Comparison of ENCODE assay signal across 1 cellular context in genomic region chr17:82319619-82320062, GRCh38.
TF ChIP-seq lines count a peak whose summit lies in the region.

No MANE protein-coding gene starts in this region.

TF ChIP-seq in HepG2, 621 proteins besides CTCF, POLR2A, EP300 and RAD21 (continued from another document and continues in another):
- no peak for TF ChIP-seq ZNF770 (CRISPR knock-in tag; IDR thresholded peaks at IDR 0.05)
- TF ChIP-seq SRF (IDR thresholded peaks at IDR 0.05; ENCODE audit: low read depth, low read length), result no peak
- peak; percentile 82; the same call in 1 of the 2 replicates for TF ChIP-seq CHCHD3 (CRISPR knock-in tag; IDR thresholded peaks at IDR 0.05)
- no peak for TF ChIP-seq ZNF251 (CRISPR knock-in tag; IDR thresholded peaks at IDR 0.05)
- TF ChIP-seq ZC3H13 (CRISPR knock-in tag; IDR thresholded peaks at IDR 0.05), result peak; percentile 65; the same call in 1 of the 2 replicates
- no peak for TF ChIP-seq ARNT (IDR thresholded peaks at IDR 0.05)
- no peak for TF ChIP-seq ZNF768 (CRISPR knock-in tag; IDR thresholded peaks at IDR 0.05)
- TF ChIP-seq ZHX1 (CRISPR knock-in tag; IDR thresholded peaks at IDR 0.05; ENCODE audit: low read depth), result peak; percentile 30; the same call in 1 of the 2 replicates
- no peak for TF ChIP-seq U2AF2 (IDR thresholded peaks at IDR 0.05; ENCODE audit: low read depth, low read length)
- TF ChIP-seq ISX (CRISPR knock-in tag; conservative IDR thresholded peaks at IDR 0.05), result no peak
- peak; percentile 11; the same call in 1 of the 2 replicates for TF ChIP-seq NR0B2 (CRISPR knock-in tag; IDR thresholded peaks at IDR 0.05)
- TF ChIP-seq MYNN (CRISPR knock-in tag; IDR thresholded peaks at IDR 0.05; ENCODE audit: low read depth), result no peak
- TF ChIP-seq ZBTB1 (CRISPR knock-in tag; IDR thresholded peaks at IDR 0.05; ENCODE audit: borderline replicate concordance), result no peak
- no peak for TF ChIP-seq NR2F1 (CRISPR knock-in tag; IDR thresholded peaks at IDR 0.05)
- no peak for TF ChIP-seq MED13 (CRISPR knock-in tag; IDR thresholded peaks at IDR 0.05)
- TF ChIP-seq ZNF460 (CRISPR knock-in tag; IDR thresholded peaks at IDR 0.05; ENCODE audit: borderline replicate concordance), result no peak
- no peak for TF ChIP-seq FOXA1 (IDR thresholded peaks at IDR 0.05)
- 0 out of 2 replicates have a peak, but pooled peaks have one; percentile 3 for TF ChIP-seq FOXA1 (CRISPR knock-in tag; IDR thresholded peaks at IDR 0.05)
- TF ChIP-seq AGO1 (IDR thresholded peaks at IDR 0.05; ENCODE audit: low read depth, low read length, poor library complexity, severe bottlenecking), result peak; percentile 65
- TF ChIP-seq IKZF4 (CRISPR knock-in tag; IDR thresholded peaks at IDR 0.05; ENCODE audit: borderline replicate concordance, low read depth, not compliant biosample characterization), result peak; percentile 2
- TF ChIP-seq GABPB1 (CRISPR knock-in tag; IDR thresholded peaks at IDR 0.05), result no peak; the same call in 1 of the 2 replicates
- TF ChIP-seq MTF1 (CRISPR knock-in tag; IDR thresholded peaks at IDR 0.05), result no peak
- TF ChIP-seq KMT2B (CRISPR knock-in tag; IDR thresholded peaks at IDR 0.05), result no peak
- TF ChIP-seq TFDP1 (CRISPR knock-in tag; IDR thresholded peaks at IDR 0.05; ENCODE audit: borderline replicate concordance), result no peak
- TF ChIP-seq KDM4B (CRISPR knock-in tag; IDR thresholded peaks at IDR 0.05), result no peak
- TF ChIP-seq PAF1 (CRISPR knock-in tag; IDR thresholded peaks at IDR 0.05), result no peak
- no peak for TF ChIP-seq ZNF564 (CRISPR knock-in tag; IDR thresholded peaks at IDR 0.05)
- TF ChIP-seq ETV6 (CRISPR knock-in tag; conservative IDR thresholded peaks at IDR 0.05), result no peak
- no peak; the same call in 1 of the 2 replicates for TF ChIP-seq KDM2A (CRISPR knock-in tag; IDR thresholded peaks at IDR 0.05; ENCODE audit: borderline replicate concordance, low read depth)
- no peak for TF ChIP-seq ZMAT3 (CRISPR knock-in tag; conservative IDR thresholded peaks at IDR 0.05)
- no peak for TF ChIP-seq CREB3 (CRISPR knock-in tag; IDR thresholded peaks at IDR 0.05)
- TF ChIP-seq, protein P1, sequence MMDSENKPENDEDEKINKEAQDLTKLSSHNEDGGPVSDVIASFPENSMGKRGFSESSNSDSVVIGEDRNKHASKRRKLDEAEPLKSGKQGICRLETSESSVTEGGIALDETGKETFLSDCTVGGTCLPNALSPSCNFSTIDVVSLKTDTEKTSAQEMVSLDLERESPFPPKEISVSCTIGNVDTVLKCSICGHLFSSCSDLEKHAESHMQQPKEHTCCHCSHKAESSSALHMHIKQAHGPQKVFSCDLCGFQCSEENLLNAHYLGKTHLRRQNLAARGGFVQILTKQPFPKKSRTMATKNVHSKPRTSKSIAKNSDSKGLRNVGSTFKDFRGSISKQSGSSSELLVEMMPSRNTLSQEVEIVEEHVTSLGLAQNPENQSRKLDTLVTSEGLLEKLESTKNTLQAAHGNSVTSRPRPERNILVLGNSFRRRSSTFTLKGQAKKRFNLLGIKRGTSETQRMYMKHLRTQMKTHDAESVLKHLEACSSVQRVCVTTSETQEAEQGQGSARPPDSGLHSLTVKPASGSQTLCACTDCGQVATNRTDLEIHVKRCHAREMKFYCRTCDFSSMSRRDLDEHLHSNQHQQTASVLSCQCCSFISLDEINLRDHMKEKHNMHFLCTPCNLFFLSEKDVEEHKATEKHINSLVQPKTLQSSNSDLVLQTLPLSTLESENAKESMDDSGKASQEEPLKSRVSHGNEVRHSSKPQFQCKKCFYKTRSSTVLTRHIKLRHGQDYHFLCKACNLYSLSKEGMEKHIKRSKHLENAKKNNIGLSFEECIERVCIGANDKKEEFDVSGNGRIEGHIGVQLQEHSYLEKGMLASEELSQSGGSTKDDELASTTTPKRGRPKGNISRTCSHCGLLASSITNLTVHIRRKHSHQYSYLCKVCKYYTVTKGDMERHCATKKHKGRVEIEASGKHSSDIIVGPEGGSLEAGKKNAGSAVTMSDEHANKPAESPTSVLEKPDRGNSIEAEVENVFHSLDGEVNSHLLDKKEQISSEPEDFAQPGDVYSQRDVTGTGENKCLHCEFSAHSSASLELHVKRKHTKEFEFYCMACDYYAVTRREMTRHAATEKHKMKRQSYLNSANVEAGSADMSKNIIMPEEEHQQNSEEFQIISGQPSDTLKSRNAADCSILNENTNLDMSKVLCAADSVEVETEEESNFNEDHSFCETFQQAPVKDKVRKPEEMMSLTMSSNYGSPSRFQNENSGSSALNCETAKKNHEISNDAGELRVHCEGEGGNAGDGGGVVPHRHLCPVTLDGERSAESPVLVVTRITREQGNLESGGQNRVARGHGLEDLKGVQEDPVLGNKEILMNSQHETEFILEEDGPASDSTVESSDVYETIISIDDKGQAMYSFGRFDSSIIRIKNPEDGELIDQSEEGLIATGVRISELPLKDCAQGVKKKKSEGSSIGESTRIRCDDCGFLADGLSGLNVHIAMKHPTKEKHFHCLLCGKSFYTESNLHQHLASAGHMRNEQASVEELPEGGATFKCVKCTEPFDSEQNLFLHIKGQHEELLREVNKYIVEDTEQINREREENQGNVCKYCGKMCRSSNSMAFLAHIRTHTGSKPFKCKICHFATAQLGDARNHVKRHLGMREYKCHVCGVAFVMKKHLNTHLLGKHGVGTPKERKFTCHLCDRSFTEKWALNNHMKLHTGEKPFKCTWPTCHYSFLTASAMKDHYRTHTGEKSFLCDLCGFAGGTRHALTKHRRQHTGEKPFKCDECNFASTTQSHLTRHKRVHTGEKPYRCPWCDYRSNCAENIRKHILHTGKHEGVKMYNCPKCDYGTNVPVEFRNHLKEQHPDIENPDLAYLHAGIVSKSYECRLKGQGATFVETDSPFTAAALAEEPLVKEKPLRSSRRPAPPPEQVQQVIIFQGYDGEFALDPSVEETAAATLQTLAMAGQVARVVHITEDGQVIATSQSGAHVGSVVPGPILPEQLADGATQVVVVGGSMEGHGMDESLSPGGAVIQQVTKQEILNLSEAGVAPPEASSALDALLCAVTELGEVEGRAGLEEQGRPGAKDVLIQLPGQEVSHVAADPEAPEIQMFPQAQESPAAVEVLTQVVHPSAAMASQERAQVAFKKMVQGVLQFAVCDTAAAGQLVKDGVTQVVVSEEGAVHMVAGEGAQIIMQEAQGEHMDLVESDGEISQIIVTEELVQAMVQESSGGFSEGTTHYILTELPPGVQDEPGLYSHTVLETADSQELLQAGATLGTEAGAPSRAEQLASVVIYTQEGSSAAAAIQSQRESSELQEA (CRISPR knock-in tag; IDR thresholded peaks at IDR 0.05; ENCODE audit: not compliant biosample characterization), result no peak
- no peak for TF ChIP-seq HOXA9 (CRISPR knock-in tag; IDR thresholded peaks at IDR 0.05; ENCODE audit: borderline replicate concordance)
- TF ChIP-seq, protein P2, sequence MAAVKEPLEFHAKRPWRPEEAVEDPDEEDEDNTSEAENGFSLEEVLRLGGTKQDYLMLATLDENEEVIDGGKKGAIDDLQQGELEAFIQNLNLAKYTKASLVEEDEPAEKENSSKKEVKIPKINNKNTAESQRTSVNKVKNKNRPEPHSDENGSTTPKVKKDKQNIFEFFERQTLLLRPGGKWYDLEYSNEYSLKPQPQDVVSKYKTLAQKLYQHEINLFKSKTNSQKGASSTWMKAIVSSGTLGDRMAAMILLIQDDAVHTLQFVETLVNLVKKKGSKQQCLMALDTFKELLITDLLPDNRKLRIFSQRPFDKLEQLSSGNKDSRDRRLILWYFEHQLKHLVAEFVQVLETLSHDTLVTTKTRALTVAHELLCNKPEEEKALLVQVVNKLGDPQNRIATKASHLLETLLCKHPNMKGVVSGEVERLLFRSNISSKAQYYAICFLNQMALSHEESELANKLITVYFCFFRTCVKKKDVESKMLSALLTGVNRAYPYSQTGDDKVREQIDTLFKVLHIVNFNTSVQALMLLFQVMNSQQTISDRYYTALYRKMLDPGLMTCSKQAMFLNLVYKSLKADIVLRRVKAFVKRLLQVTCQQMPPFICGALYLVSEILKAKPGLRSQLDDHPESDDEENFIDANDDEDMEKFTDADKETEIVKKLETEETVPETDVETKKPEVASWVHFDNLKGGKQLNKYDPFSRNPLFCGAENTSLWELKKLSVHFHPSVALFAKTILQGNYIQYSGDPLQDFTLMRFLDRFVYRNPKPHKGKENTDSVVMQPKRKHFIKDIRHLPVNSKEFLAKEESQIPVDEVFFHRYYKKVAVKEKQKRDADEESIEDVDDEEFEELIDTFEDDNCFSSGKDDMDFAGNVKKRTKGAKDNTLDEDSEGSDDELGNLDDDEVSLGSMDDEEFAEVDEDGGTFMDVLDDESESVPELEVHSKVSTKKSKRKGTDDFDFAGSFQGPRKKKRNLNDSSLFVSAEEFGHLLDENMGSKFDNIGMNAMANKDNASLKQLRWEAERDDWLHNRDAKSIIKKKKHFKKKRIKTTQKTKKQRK (IDR thresholded peaks at IDR 0.05; ENCODE audit: low read length), result no peak
- no peak for TF ChIP-seq ZNF510 (CRISPR knock-in tag; IDR thresholded peaks at IDR 0.05; ENCODE audit: low read depth)
- TF ChIP-seq, protein P3, sequence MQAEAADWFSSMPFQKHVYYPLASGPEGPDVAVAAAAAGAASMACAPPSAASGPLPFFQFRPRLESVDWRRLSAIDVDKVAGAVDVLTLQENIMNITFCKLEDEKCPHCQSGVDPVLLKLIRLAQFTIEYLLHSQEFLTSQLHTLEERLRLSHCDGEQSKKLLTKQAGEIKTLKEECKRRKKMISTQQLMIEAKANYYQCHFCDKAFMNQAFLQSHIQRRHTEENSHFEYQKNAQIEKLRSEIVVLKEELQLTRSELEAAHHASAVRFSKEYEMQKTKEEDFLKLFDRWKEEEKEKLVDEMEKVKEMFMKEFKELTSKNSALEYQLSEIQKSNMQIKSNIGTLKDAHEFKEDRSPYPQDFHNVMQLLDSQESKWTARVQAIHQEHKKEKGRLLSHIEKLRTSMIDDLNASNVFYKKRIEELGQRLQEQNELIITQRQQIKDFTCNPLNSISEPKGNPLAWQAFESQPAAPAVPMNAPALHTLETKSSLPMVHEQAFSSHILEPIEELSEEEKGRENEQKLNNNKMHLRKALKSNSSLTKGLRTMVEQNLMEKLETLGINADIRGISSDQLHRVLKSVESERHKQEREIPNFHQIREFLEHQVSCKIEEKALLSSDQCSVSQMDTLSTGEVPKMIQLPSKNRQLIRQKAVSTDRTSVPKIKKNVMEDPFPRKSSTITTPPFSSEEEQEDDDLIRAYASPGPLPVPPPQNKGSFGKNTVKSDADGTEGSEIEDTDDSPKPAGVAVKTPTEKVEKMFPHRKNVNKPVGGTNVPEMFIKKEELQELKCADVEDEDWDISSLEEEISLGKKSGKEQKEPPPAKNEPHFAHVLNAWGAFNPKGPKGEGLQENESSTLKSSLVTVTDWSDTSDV (CRISPR knock-in tag; IDR thresholded peaks at IDR 0.05), result no peak
- no peak for TF ChIP-seq GATAD1 (CRISPR knock-in tag; IDR thresholded peaks at IDR 0.05)
- no peak for TF ChIP-seq ZNF101 (CRISPR knock-in tag; IDR thresholded peaks at IDR 0.05; ENCODE audit: borderline replicate concordance, low read depth)
- TF ChIP-seq ZNF530 (CRISPR knock-in tag; IDR thresholded peaks at IDR 0.05; ENCODE audit: low read depth), result no peak
- TF ChIP-seq KAT8 (CRISPR knock-in tag; IDR thresholded peaks at IDR 0.05), result no peak
